8 cellular contexts compared by ENCODE assay signal in the genomic region with DNA sequence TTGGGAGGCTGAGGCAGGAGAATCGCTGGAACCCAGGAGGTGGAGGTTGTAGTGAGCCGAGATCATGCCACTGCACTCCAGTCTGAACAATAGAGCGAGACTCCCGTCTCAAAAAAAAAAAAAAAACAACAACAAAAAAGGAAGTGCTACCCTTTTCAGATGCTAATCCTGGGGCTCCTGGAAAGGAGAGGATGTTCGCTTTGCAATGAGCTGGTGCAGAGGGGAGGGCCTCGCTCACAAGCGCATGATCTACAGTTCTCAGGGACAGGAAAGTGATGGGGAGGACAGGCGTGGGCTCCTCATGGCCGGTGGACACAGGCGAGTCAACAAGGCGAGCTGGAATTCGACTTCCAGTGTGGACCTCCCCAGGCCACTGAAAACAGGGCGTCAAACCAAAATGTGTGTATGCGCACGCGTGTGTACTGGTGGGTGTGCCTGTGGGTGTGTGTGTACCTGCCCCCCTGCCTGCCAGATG. TPM values are rescaled to one million over a fixed set of nuclear protein-coding genes. Genes with fewer than 3 reads are reported as not detected.
DNase-seq lines count a peak whose midpoint lies in the region; ATAC-seq and TF ChIP-seq lines count a peak whose summit lies in the region.
"Had no signal": no experiment of that assay in that cellular context is flagged by ENCODE, and none has a peak within 500 bp of the region (broad histone marks: within the 10 kb centered on the region; RNA-seq: fewer than 3 reads in every experiment).

No MANE protein-coding gene starts in this region.

- peaks cover 0 to 5% of the 10 kb centered on the region in 2 donors for H3K36me3 ChIP-seq in esophagus (ENCODE audit: control insufficient read depth in 2 of 2, insufficient read depth in 2 of 2, low read length in 1 of 2)
- peaks cover 0 to 38% (median 23%) of the 10 kb centered on the region in 4 donors for H3K36me3 ChIP-seq in stomach

- H3K9me3 ChIP-seq in esophagus (ENCODE audit: control insufficient read depth in 2 of 2, insufficient read depth in 1 of 2, low read depth in 1 of 2, low read length in 1 of 2) (no peaks in the 10 kb centered on the region), stomach (no peaks in the 10 kb centered on the region)

- in situ Hi-C loops in KBM-7 (cut with MboI; ENCODE audit: low pct_unique_long_range_greater_than_20kb, low sequenced_read_pairs): no loop called here

- H3K36me3 Mint-ChIP-seq in activated CD4-positive, alpha-beta T cell treated with anti-CD3 and anti-CD28 coated beads, Interleukin-2, amount 10 ng/mL, durations not matched to agents 7 days and 5 days (ENCODE audit: low read depth): peaks cover 77% of the 10 kb centered on the region

- POLR2A ChIA-PET in activated CD4-positive, alpha-beta T cell treated with anti-CD3 and anti-CD28 coated beads, Interleukin-2, amount 10 ng/mL, durations not matched to agents 7 days and 5 days (lab: Charles Lee): interaction anchor here (0.7 kb wide), 1 partner anchor 170 kb away, joined by 9 read pairs; no protein-coding TSS in a partner anchor

- H3K27ac ChIP-seq in esophagus (ENCODE audit: low read depth in 2 of 2, low read length in 1 of 2) (peak overlapping the region; percentile 63 to 71), stomach (peak overlapping the region; percentile 0 to 92 (median 85))

- no peaks in the 10 kb centered on the region for H3K9me3 Mint-ChIP-seq in activated CD4-positive, alpha-beta T cell treated with anti-CD3 and anti-CD28 coated beads, Interleukin-2, amount 10 ng/mL, durations not matched to agents 7 days and 5 days

- H3K27me3 ChIP-seq in esophagus (ENCODE audit: control insufficient read depth in 1 of 2, insufficient read depth in 2 of 2, low read length in 2 of 2) (no peaks in the 10 kb centered on the region), stomach (no peaks in the 10 kb centered on the region)

- DNase-seq in KBM-7 (peak; percentile 35), stomach (no peak), NCI-H2227 (lab: John Stamatoyannopoulos, UW; ENCODE audit: unreplicated experiment) (no peak), NCI-H446 (lab: John Stamatoyannopoulos, UW) (no peak)
- peak; percentile 46 for DNase-seq in activated CD4-positive, alpha-beta T cell treated with anti-CD3 and anti-CD28 coated beads, Interleukin-2, amount 10 ng/mL, durations not matched to agents 7 days and 5 days
- DNase-seq: GOT3 had no signal

- WGBS in esophagus, 2 donors: 84 to 91% methylated on average over 16 of the region's 16 CpGs
- 79 to 89% (median 83%) methylated on average over 16 of the region's 16 CpGs for WGBS in stomach, 5 donors

- no peak for TF ChIP-seq POLR2A in stomach (IDR thresholded peaks at IDR 0.05)

- H3K27me3 Mint-ChIP-seq in activated CD4-positive, alpha-beta T cell treated with anti-CD3 and anti-CD28 coated beads, Interleukin-2, amount 10 ng/mL, durations not matched to agents 7 days and 5 days: no peaks in the 10 kb centered on the region

- H3K4me3 Mint-ChIP-seq in activated CD4-positive, alpha-beta T cell treated with anti-CD3 and anti-CD28 coated beads, Interleukin-2, amount 10 ng/mL, durations not matched to agents 7 days and 5 days: peak overlapping the region; percentile 83

- H3K4me1 Mint-ChIP-seq in activated CD4-positive, alpha-beta T cell treated with anti-CD3 and anti-CD28 coated beads, Interleukin-2, amount 10 ng/mL, durations not matched to agents 7 days and 5 days: peaks cover 84% of the 10 kb centered on the region

- intact Hi-C loops in stomach (cut with DNase I; ENCODE audit: low total_unique reads): loop anchor here (10.0 kb wide), 1 partner anchor 155 kb away; the partner anchor contains the start of gene FNBP1

- CTCF ChIA-PET in activated CD4-positive, alpha-beta T cell treated with anti-CD3 and anti-CD28 coated beads, Interleukin-2, amount 10 ng/mL, durations not matched to agents 7 days and 5 days (lab: Charles Lee): interaction anchor here (0.7 to 2.2 kb wide), 5 partner anchors 21 to 204 kb away, joined by 3 to 10 read pairs (median 4); partner anchors contain the start of gene GPR107

- peaks cover 4 to 9% of the 10 kb centered on the region in 2 donors for H3K4me1 ChIP-seq in esophagus (ENCODE audit: control insufficient read depth in 2 of 2, insufficient read depth in 2 of 2, low read length in 1 of 2)
- H3K4me1 ChIP-seq in stomach: peaks cover 37 to 85% (median 48%) of the 10 kb centered on the region in 4 donors

- peak overlapping the region; percentile 98 for H3K27ac Mint-ChIP-seq in activated CD4-positive, alpha-beta T cell treated with anti-CD3 and anti-CD28 coated beads, Interleukin-2, amount 10 ng/mL, durations not matched to agents 7 days and 5 days

- no peak for ATAC-seq in GM18868 (IDR thresholded peaks at IDR 0.05; ENCODE audit: unreplicated experiment)

- TF ChIP-seq EP300 in stomach (IDR thresholded peaks at IDR 0.05): no peak

- TF ChIP-seq CTCF in stomach (IDR thresholded peaks at IDR 0.05): no peak

- H3K4me3 ChIP-seq in esophagus (ENCODE audit: low read depth in 1 of 2, low read length in 2 of 2) (no peak overlapping the region), stomach (no peak overlapping the region)

RNA-seq across cellular contexts. Expression of gene USP20, which starts 54.2 kb away (rescaled TPM):
- total RNA-seq in activated CD4-positive, alpha-beta T cell treated with anti-CD3 and anti-CD28 coated beads, Interleukin-2, amount 10 ng/mL, durations not matched to agents 7 days and 5 days: 100 to 1,000 TPM in 1 of 2 experiments, 10 to 100 TPM in 1; 90.8 to 105 TPM
- 10 to 100 TPM; 15.1 to 20.7 TPM for polyA plus RNA-seq in esophagus
- 10 to 100 TPM in 3 of 5 donors, 1 to 10 TPM in 2; 7.3 to 52.1 (median 16.9) TPM for total RNA-seq in stomach
- polyA plus RNA-seq in stomach: 10 to 100 TPM; 15.9 to 32.4 (median 17.3) TPM

RNA-seq across cellular contexts. Expression of gene C9orf78, which starts 54.4 kb away (rescaled TPM):
- 10 to 100 TPM; 83.9 to 89.2 TPM for total RNA-seq in activated CD4-positive, alpha-beta T cell treated with anti-CD3 and anti-CD28 coated beads, Interleukin-2, amount 10 ng/mL, durations not matched to agents 7 days and 5 days
- polyA plus RNA-seq in esophagus: 10 to 100 TPM; 21.9 to 39.5 TPM
- 10 to 100 TPM; 18.7 to 62.0 (median 31.7) TPM for total RNA-seq in stomach
- polyA plus RNA-seq in stomach: 10 to 100 TPM; 54.5 to 67.5 (median 55.3) TPM

Comparison
In these comparisons a context has a peak if more than half of its experiments do, and no peak if none do; other contexts are left out.
1. DNase-seq: peak in KBM-7 (single experiment) and activated CD4-positive, alpha-beta T cell treated with anti-CD3 and anti-CD28 coated beads, Interleukin-2, amount 10 ng/mL, durations not matched to agents 7 days and 5 days (single experiment); none in stomach (single experiment), NCI-H2227 (single experiment) and NCI-H446 (0 of 2).